Comparison of ENCODE assay signal across 18 cellular contexts in genomic region chr7:150431839-150432658, GRCh38. TPM values are rescaled to one million over a fixed set of nuclear protein-coding genes. Genes with fewer than 3 reads are reported as not detected.
DNase-seq lines count a peak whose midpoint lies in the region; ATAC-seq, FAIRE-seq and TF ChIP-seq lines count a peak whose summit lies in the region.
"Had no signal": no experiment of that assay in that cellular context is flagged by ENCODE, and none has a peak within 500 bp of the region (broad histone marks: within the 10 kb centered on the region; RNA-seq: fewer than 3 reads in every experiment).

No MANE protein-coding gene starts in this region.

- in situ Hi-C loops in GM12878 (cut with MboI): no loop called here

- TF ChIP-seq EP300 in GM12878 (IDR thresholded peaks at IDR 0.05; ENCODE audit: borderline replicate concordance in 1 of 2, control insufficient read depth in 1 of 2, low read depth in 2 of 2, low read length in 2 of 2): no peak

- intact Hi-C loops in activated CD8-positive, alpha-beta T cell treated with anti-CD3 and anti-CD28 coated beads for 36 hours (cut with micrococcal nuclease): no loop called here
- intact Hi-C loops in GM12878 (cut with micrococcal nuclease; ENCODE audit: unreplicated experiment): no loop called here

- H3K4me1 Mint-ChIP-seq in activated CD8-positive, alpha-beta T cell treated with anti-CD3 and anti-CD28 coated beads, Interleukin-2, amount 10 ng/mL, durations not matched to agents 7 days and 5 days (ENCODE audit: low read depth): peaks cover 69% of the 10 kb centered on the region
- peaks cover 30% of the 10 kb centered on the region for H3K4me1 Mint-ChIP-seq in activated CD8-positive, alpha-beta T cell treated with anti-CD3 and anti-CD28 coated beads for 36 hours (ENCODE audit: low read depth)
- peaks cover 44 to 55% (median 54%) of the 10 kb centered on the region in 3 donors for H3K4me1 Mint-ChIP-seq in naive B cell

- H3K9ac ChIP-seq in BLaER1 treated with 17β-estradiol and CSF1 and Interleukin-3, amounts not matched to agents 10 nM and 100 nM: no peak overlapping the region
- H3K9ac ChIP-seq in GM12878 (ENCODE audit: control insufficient read depth, insufficient read depth, low read length): no peak overlapping the region
- H3K9ac ChIP-seq: GM23248 had no signal

- no peak overlapping the region; the same call in 1 of the 2 replicates for H2AFZ ChIP-seq in GM12878 (ENCODE audit: control insufficient read depth, low read depth, low read length)
- H2AFZ ChIP-seq: GM23248, PC-9 had no signal

- H3K4me3 Mint-ChIP-seq in activated CD8-positive, alpha-beta T cell treated with anti-CD3 and anti-CD28 coated beads, Interleukin-2, amount 10 ng/mL, durations not matched to agents 7 days and 5 days: no peak overlapping the region
- H3K4me3 Mint-ChIP-seq in activated CD8-positive, alpha-beta T cell treated with anti-CD3 and anti-CD28 coated beads for 36 hours: no peak overlapping the region
- H3K4me3 Mint-ChIP-seq in naive B cell: peak overlapping the region in 3 of 8 donors; percentile 17 to 70 (median 42)
- H3K4me3 Mint-ChIP-seq: CD4-positive, CD25-positive, alpha-beta regulatory T cell had no signal

- 80% methylated on average over 7 of the region's 7 CpGs for WGBS in GM12878 (ENCODE audit: insufficient coverage, insufficient replicate concordance, low lambda C conversion rate, missing lambda C conversion rate)

- POLR2A ChIA-PET in activated CD8-positive, alpha-beta T cell treated with anti-CD3 and anti-CD28 coated beads, Interleukin-2, amount 10 ng/mL, durations not matched to agents 7 days and 5 days (lab: Charles Lee): no interaction called here
- POLR2A ChIA-PET in activated CD8-positive, alpha-beta T cell treated with anti-CD3 and anti-CD28 coated beads for 36 hours (lab: Charles Lee): interaction anchor here (0.6 kb wide), 1 partner anchor 14 kb away, joined by 3 read pairs; no protein-coding TSS in a partner anchor
- POLR2A ChIA-PET in GM12878 (lab: Charles Lee): interaction anchor here (0.5 to 2.4 kb wide), 5 partner anchors 47 to 77 kb away, joined by 3 to 19 read pairs (median 3); partner anchors contain the start of gene REPIN1

- no peaks in the 10 kb centered on the region; a peak in 1 of 22 replicates for H4K20me1 ChIP-seq in BLaER1 treated with 17β-estradiol and CSF1 and Interleukin-3, amounts not matched to agents 10 nM and 100 nM
- no peaks in the 10 kb centered on the region for H4K20me1 ChIP-seq in GM12878 (ENCODE audit: control insufficient read depth, insufficient read depth)

- no peak for TF ChIP-seq POLR2A in GM12878 (IDR thresholded peaks at IDR 0.05; ENCODE audit: low read depth, low read length)

- FAIRE-seq in GM12878 (lab: Jason Lieb, UNC): no peak
- FAIRE-seq: A204.1, G401.6 had no signal

- no peak for DNase-seq in activated CD8-positive, alpha-beta T cell treated with anti-CD3 and anti-CD28 coated beads, Interleukin-2, amount 10 ng/mL, durations not matched to agents 7 days and 5 days
- no peak for DNase-seq in activated CD8-positive, alpha-beta T cell treated with anti-CD3 and anti-CD28 coated beads for 36 hours
- no peak for DNase-seq in GM12878 (ENCODE audit: low read depth, low spot score)
- DNase-seq in naive B cell: no peak
- DNase-seq in GF-D8 (lab: John Stamatoyannopoulos, UW): no peak
- DNase-seq: CD4-positive, CD25-positive, alpha-beta regulatory T cell; DMS79; GM23248; Karpas-422; NCI-H1105 treated with DMSO at 0.1 percent for 48 hours; NCI-H187 treated with DMSO at 0.1 percent for 48 hours; NCI-H446; PC-9 had no signal

- BruUV-seq in GM12878 (replicated peaks; lab: Mats Ljungman, UMichigan): no TSS peak

- peaks cover 12% of the 10 kb centered on the region for H3K36me3 Mint-ChIP-seq in activated CD8-positive, alpha-beta T cell treated with anti-CD3 and anti-CD28 coated beads, Interleukin-2, amount 10 ng/mL, durations not matched to agents 7 days and 5 days (ENCODE audit: low read depth)
- no peaks in the 10 kb centered on the region for H3K36me3 Mint-ChIP-seq in activated CD8-positive, alpha-beta T cell treated with anti-CD3 and anti-CD28 coated beads for 36 hours (ENCODE audit: low read depth)
- H3K36me3 Mint-ChIP-seq in naive B cell: no peaks in the 10 kb centered on the region
- H3K36me3 Mint-ChIP-seq: CD4-positive, CD25-positive, alpha-beta regulatory T cell had no signal

- ATAC-seq in activated CD8-positive, alpha-beta T cell treated with anti-CD3 and anti-CD28 coated beads, Interleukin-2, amount 10 ng/mL, durations not matched to agents 7 days and 5 days: no peak
- no peak for ATAC-seq in activated CD8-positive, alpha-beta T cell treated with anti-CD3 and anti-CD28 coated beads for 36 hours
- ATAC-seq in GM12878: no peak
- ATAC-seq in naive B cell (ENCODE audit: low read depth in 2 of 2): no peak
- no peak for ATAC-seq in HG03460 (IDR thresholded peaks at IDR 0.05; ENCODE audit: unreplicated experiment)
- no peak for ATAC-seq in HG03175 (IDR thresholded peaks at IDR 0.05; ENCODE audit: unreplicated experiment)

- H3K27ac Mint-ChIP-seq in activated CD8-positive, alpha-beta T cell treated with anti-CD3 and anti-CD28 coated beads, Interleukin-2, amount 10 ng/mL, durations not matched to agents 7 days and 5 days: peak overlapping the region; percentile 26
- H3K27ac Mint-ChIP-seq in activated CD8-positive, alpha-beta T cell treated with anti-CD3 and anti-CD28 coated beads for 36 hours: no peak overlapping the region
- H3K27ac Mint-ChIP-seq in naive B cell: peak overlapping the region; percentile 8 to 71 (median 48)

- peaks cover 73 to 89% (median 82%) of the 10 kb centered on the region in 10 experiments for H3K4me1 ChIP-seq in BLaER1 treated with 17β-estradiol and CSF1 and Interleukin-3, amounts not matched to agents 10 nM and 100 nM
- H3K4me1 ChIP-seq in GM12878 (ENCODE audit: control insufficient read depth, insufficient read depth, low read length): peaks cover 32% of the 10 kb centered on the region

- CTCF ChIA-PET in activated CD8-positive, alpha-beta T cell treated with anti-CD3 and anti-CD28 coated beads, Interleukin-2, amount 10 ng/mL, durations not matched to agents 7 days and 5 days (lab: Charles Lee): interaction anchor here (1.3 to 3.2 kb wide), 4 partner anchors 10 to 345 kb away, joined by 3 to 18 read pairs (median 7); partner anchors contain the start of gene GIMAP8
- CTCF ChIA-PET in activated CD8-positive, alpha-beta T cell treated with anti-CD3 and anti-CD28 coated beads for 36 hours (lab: Charles Lee): interaction anchor here (1.0 to 2.1 kb wide), 4 partner anchors 9 to 76 kb away, joined by 4 to 10 read pairs (median 5); no protein-coding TSS in a partner anchor
- CTCF ChIA-PET in GM12878 (lab: Yijun Ruan, JAX): interaction anchor here (1.0 to 4.7 kb wide), 11 partner anchors 12 to 347 kb away, joined by 3 to 29 read pairs (median 4); a partner anchor contains a TSS

- no peak overlapping the region for H3K4me3 ChIP-seq in BLaER1 treated with 17β-estradiol and CSF1 and Interleukin-3, amounts not matched to agents 10 nM and 100 nM
- no peak overlapping the region for H3K4me3 ChIP-seq in GM12878
- H3K4me3 ChIP-seq: GM23248, PC-9 had no signal

- no peaks in the 10 kb centered on the region for H3K9me3 Mint-ChIP-seq in activated CD8-positive, alpha-beta T cell treated with anti-CD3 and anti-CD28 coated beads, Interleukin-2, amount 10 ng/mL, durations not matched to agents 7 days and 5 days (ENCODE audit: insufficient read depth)
- no peaks in the 10 kb centered on the region for H3K9me3 Mint-ChIP-seq in activated CD8-positive, alpha-beta T cell treated with anti-CD3 and anti-CD28 coated beads for 36 hours
- peaks cover 0 to 2% (median 0%) of the 10 kb centered on the region in 7 donors for H3K9me3 Mint-ChIP-seq in naive B cell
- H3K9me3 Mint-ChIP-seq: CD4-positive, CD25-positive, alpha-beta regulatory T cell had no signal

- TF ChIP-seq RAD21 in GM12878 (IDR thresholded peaks at IDR 0.05; ENCODE audit: insufficient read depth, low read depth, low read length): no peak

- RAD21 ChIA-PET in GM12878 (lab: Charles Lee; ENCODE audit: unreplicated experiment): interaction anchor here (1.0 to 3.0 kb wide), 5 partner anchors 10 to 63 kb away, joined by 3 to 14 read pairs (median 11); partner anchors contain the start of gene REPIN1

- no peaks in the 10 kb centered on the region for H3K9me3 ChIP-seq in BLaER1 treated with 17β-estradiol and CSF1 and Interleukin-3, amounts not matched to agents 10 nM and 100 nM (replicated peaks in 1 of 11)
- no peaks in the 10 kb centered on the region for H3K9me3 ChIP-seq in GM12878 (replicated peaks; ENCODE audit: control insufficient read depth, insufficient read depth, low read length)

- no peaks in the 10 kb centered on the region for H3K36me3 ChIP-seq in BLaER1 treated with 17β-estradiol and CSF1 and Interleukin-3, amounts not matched to agents 10 nM and 100 nM
- no peaks in the 10 kb centered on the region for H3K36me3 ChIP-seq in GM12878 (ENCODE audit: control insufficient read depth in 2 of 2, insufficient read depth in 2 of 2, low read length in 1 of 2)

- peak overlapping the region in 6 of 11 experiments; percentile 8 to 93 (median 40); a peak in 4 of 22 replicates for H3K4me2 ChIP-seq in BLaER1 treated with 17β-estradiol and CSF1 and Interleukin-3, amounts not matched to agents 10 nM and 100 nM
- H3K4me2 ChIP-seq in GM12878 (ENCODE audit: control insufficient read depth, insufficient read depth): peak overlapping the region; percentile 84; the same call in 1 of the 2 replicates
- H3K4me2 ChIP-seq: PC-9 had no signal

- no peak for TF ChIP-seq CTCF in activated CD8-positive, alpha-beta T cell treated with anti-CD3 and anti-CD28 coated beads for 36 hours (IDR thresholded peaks at IDR 0.05)
- TF ChIP-seq CTCF in GM12878 (IDR thresholded peaks at IDR 0.05 in 2 of 3, conservative IDR thresholded peaks at IDR 0.05 in 1 of 3; ENCODE audit: control insufficient read depth in 2 of 3, extremely low read depth in 1 of 3, insufficient read depth in 1 of 3, low read depth in 3 of 3, low read length in 3 of 3): no peak

- SMC1A ChIA-PET in GM12878 (lab: Charles Lee; ENCODE audit: uncharacterized antibody, unreplicated experiment): interaction anchor here (1.3 to 2.4 kb wide), 9 partner anchors 10 to 355 kb away, joined by 3 to 19 read pairs (median 7); a partner anchor contains a TSS

- H3K27ac ChIP-seq in BLaER1 treated with 17β-estradiol and CSF1 and Interleukin-3, amounts not matched to agents 10 nM and 100 nM: no peak overlapping the region
- peak overlapping the region; percentile 100; the same call in 1 of the 2 replicates for H3K27ac ChIP-seq in GM12878 (ENCODE audit: control insufficient read depth, insufficient read depth)
- H3K27ac ChIP-seq: GM23248, PC-9 had no signal

- H3K27me3 ChIP-seq in BLaER1 treated with 17β-estradiol and CSF1 and Interleukin-3, amounts not matched to agents 10 nM and 100 nM: peaks cover 0 to 26% (median 0%) of the 10 kb centered on the region in 11 experiments; a peak in 5 of 22 replicates
- H3K27me3 ChIP-seq in GM12878 (replicated peaks in 1 of 2; ENCODE audit: control insufficient read depth in 2 of 2, insufficient read depth in 2 of 2, low read length in 1 of 2): no peaks in the 10 kb centered on the region

- H3K27me3 Mint-ChIP-seq in activated CD8-positive, alpha-beta T cell treated with anti-CD3 and anti-CD28 coated beads, Interleukin-2, amount 10 ng/mL, durations not matched to agents 7 days and 5 days (ENCODE audit: low read depth): no peaks in the 10 kb centered on the region
- H3K27me3 Mint-ChIP-seq in activated CD8-positive, alpha-beta T cell treated with anti-CD3 and anti-CD28 coated beads for 36 hours: peaks cover 2% of the 10 kb centered on the region
- peaks cover 13 to 26% (median 25%) of the 10 kb centered on the region in 3 donors for H3K27me3 Mint-ChIP-seq in naive B cell

- peaks cover 41% of the 10 kb centered on the region for H3K79me2 ChIP-seq in GM12878 (ENCODE audit: control insufficient read depth, insufficient read depth, low read length)

RNA-seq across cellular contexts. Expression of gene GIMAP8, which starts 18.4 kb away (rescaled TPM):
- total RNA-seq in activated CD8-positive, alpha-beta T cell treated with anti-CD3 and anti-CD28 coated beads, Interleukin-2, amount 10 ng/mL, durations not matched to agents 7 days and 5 days: 10 to 100 TPM; 21.5 to 22.3 TPM
- 1 to 10 TPM; 8.6 to 8.7 TPM for total RNA-seq in activated CD8-positive, alpha-beta T cell treated with anti-CD3 and anti-CD28 coated beads for 36 hours
- total RNA-seq in GM12878 (2013; cell fraction: nucleolus; rRNA removed): 12.9 and 13.9 TPM in 2 replicates
- total RNA-seq in GM12878 (2014; rRNA removed) (3.7 and 4.5 TPM in 2 replicates), GM12878 (2014; rRNA removed; fragmentation: Illumina TruSeq; extraction: Trizol) (5.7 TPM in 2 replicates), GM12878 (2021) (5.7 and 6.2 TPM in 2 replicates)
- polyA plus RNA-seq in GM12878 (2011; ENCODE audit: low read depth): 4.4 TPM
- polyA plus RNA-seq in GM12878 (2011; rRNA removed) (9.7 and 12.6 TPM in 2 replicates), GM12878 (2014; fragmentation: Illumina TruSeq; extraction: Trizol) (7.9 and 8.3 TPM in 2 replicates), GM12878 (2014; fragmentation: Nextera tagmentation; extraction: Ambion mirVana) (1 to 10 TPM in 1 of 2 experiments, under 1 TPM in 1; 0.66 to 2.6 TPM), GM12878 (2014; rRNA removed) (6.0 and 7.0 TPM in 2 replicates), GM12878 (2016; fragmentation: Nextera tagmentation; extraction: Ambion mirVana) (1 to 10 TPM; 2.0 to 2.2 TPM), naive B cell (ENCODE audit: low read depth in 6 of 6) (under 1 TPM in 4 of 6 donors, not detected in 2; 0.07 to 0.22 (median 0.08) TPM)
- polyA plus RNA-seq in GM12878 (2011; cell fraction: cytosol; rRNA removed): 4.6 and 5.5 TPM in 2 replicates
- polyA plus RNA-seq in GM12878 (2011; cell fraction: nucleus; rRNA removed): 14.7 and 18.1 TPM in 2 replicates
- polyA plus RNA-seq in GM12878 (2012): 5.3 and 7.0 TPM in 2 replicates
- polyA minus RNA-seq in GM12878 (2011; rRNA and poly(A)+ RNA removed): 7.5 and 8.2 TPM in 2 replicates
- polyA minus RNA-seq in GM12878 (2011; cell fraction: cytosol; rRNA and poly(A)+ RNA removed): 2.6 and 3.2 TPM in 2 replicates
- polyA minus RNA-seq in GM12878 (2011; cell fraction: nucleus; rRNA and poly(A)+ RNA removed): 5.1 and 6.5 TPM in 2 replicates
- total RNA-seq: GM23248, PC-9 had no signal
- polyA plus RNA-seq: GM23248 had no signal

RNA-seq across cellular contexts. Expression of gene ZNF775, which starts 52.9 kb away (rescaled TPM):
- 1 to 10 TPM; 6.7 to 7.7 TPM for total RNA-seq in activated CD8-positive, alpha-beta T cell treated with anti-CD3 and anti-CD28 coated beads, Interleukin-2, amount 10 ng/mL, durations not matched to agents 7 days and 5 days
- total RNA-seq in activated CD8-positive, alpha-beta T cell treated with anti-CD3 and anti-CD28 coated beads for 36 hours: 1 to 10 TPM; 4.7 to 4.9 TPM
- 7.9 and 10.6 TPM in 2 replicates for total RNA-seq in GM12878 (2013; cell fraction: nucleolus; rRNA removed)
- total RNA-seq in GM12878 (2014; rRNA removed) (7.2 and 11.0 TPM in 2 replicates), GM12878 (2014; rRNA removed; fragmentation: Illumina TruSeq; extraction: Trizol) (2.3 and 2.8 TPM in 2 replicates), GM12878 (2021) (12.1 and 14.3 TPM in 2 replicates)
- 1.1 TPM for polyA plus RNA-seq in GM12878 (2011; ENCODE audit: low read depth)
- polyA plus RNA-seq in GM12878 (2011; rRNA removed) (1.8 and 3.6 TPM in 2 replicates), GM12878 (2014; fragmentation: Illumina TruSeq; extraction: Trizol) (0.32 and 0.71 TPM in 2 replicates), GM12878 (2014; fragmentation: Nextera tagmentation; extraction: Ambion mirVana) (under 1 TPM; 0.05 to 0.46 TPM), GM12878 (2014; rRNA removed) (9.7 and 11.8 TPM in 2 replicates), GM12878 (2016; fragmentation: Nextera tagmentation; extraction: Ambion mirVana) (1 to 10 TPM in 1 of 2 experiments, under 1 TPM in 1; 0.62 to 1.4 TPM), naive B cell (ENCODE audit: low read depth in 6 of 6) (1 to 10 TPM; 1.4 to 8.9 (median 4.5) TPM)
- 3.6 and 8.5 TPM in 2 replicates for polyA plus RNA-seq in GM12878 (2011; cell fraction: cytosol; rRNA removed)
- 9.0 and 11.2 TPM in 2 replicates for polyA plus RNA-seq in GM12878 (2011; cell fraction: nucleus; rRNA removed)
- polyA plus RNA-seq in GM12878 (2012): 5.9 and 7.2 TPM in 2 replicates
- polyA minus RNA-seq in GM12878 (2011; rRNA and poly(A)+ RNA removed): 1.1 and 3.0 TPM in 2 replicates
- polyA minus RNA-seq in GM12878 (2011; cell fraction: cytosol; rRNA and poly(A)+ RNA removed): 3.5 and 5.1 TPM in 2 replicates
- 2.3 and 4.7 TPM in 2 replicates for polyA minus RNA-seq in GM12878 (2011; cell fraction: nucleus; rRNA and poly(A)+ RNA removed)
